2 cellular contexts compared by ENCODE assay signal in genomic region chr14:102645746-102646440, GRCh38.
TF ChIP-seq lines count a peak whose summit lies in the region.

No MANE protein-coding gene starts in this region.

TF ChIP-seq in GM23338, 12 proteins besides CTCF, POLR2A, EP300 and RAD21 (continued from another document):
- no peak for TF ChIP-seq ZNF462 (CRISPR knock-in tag; IDR thresholded peaks at IDR 0.05)
- no peak for TF ChIP-seq EZH2 (IDR thresholded peaks at IDR 0.05; ENCODE audit: low read depth, unreplicated experiment)
- no peak for TF ChIP-seq ZNF114 (CRISPR knock-in tag; IDR thresholded peaks at IDR 0.05)
- TF ChIP-seq EZH2phosphoT487 (IDR thresholded peaks at IDR 0.05; ENCODE audit: unreplicated experiment): no peak
- TF ChIP-seq ZNF331 (CRISPR knock-in tag; IDR thresholded peaks at IDR 0.05; ENCODE audit: low read depth): no peak
- TF ChIP-seq CREB1 (CRISPR knock-in tag; IDR thresholded peaks at IDR 0.05; ENCODE audit: low read depth): no peak
- TF ChIP-seq STAT1 (IDR thresholded peaks at IDR 0.05; ENCODE audit: unreplicated experiment): no peak
- TF ChIP-seq NANOG (IDR thresholded peaks at IDR 0.05; ENCODE audit: borderline replicate concordance): no peak
- TF ChIP-seq ETS1 (IDR thresholded peaks at IDR 0.05): no peak
- TF ChIP-seq REST (IDR thresholded peaks at IDR 0.05; ENCODE audit: unreplicated experiment): no peak
- TF ChIP-seq POLR2AphosphoS5 (IDR thresholded peaks at IDR 0.05; ENCODE audit: low read depth): no peak

TF ChIP-seq in K562, 482 proteins besides CTCF, POLR2A, EP300 and RAD21 (continued from another document and continues in another):
- TF ChIP-seq ID3 (CRISPR knock-in tag; IDR thresholded peaks at IDR 0.05) (no peak), ID3 (tag; IDR thresholded peaks at IDR 0.05) (peak; percentile 52; the same call in 1 of the 2 replicates), NUFIP1 (IDR thresholded peaks at IDR 0.05; ENCODE audit: partially characterized antibody) (no peak), ARNT (IDR thresholded peaks at IDR 0.05) (peak in 1 of 2 experiments; percentile 72; a peak in 2 of 4 replicates), ZKSCAN8 (CRISPR knock-in tag; IDR thresholded peaks at IDR 0.05) (peak; percentile 51; the same call in 1 of the 2 replicates), KDM2B (CRISPR knock-in tag; IDR thresholded peaks at IDR 0.05) (no peak), RNF2 (IDR thresholded peaks at IDR 0.05) (peak; percentile 65), SOX6 (IDR thresholded peaks at IDR 0.05) (peak; percentile 71; the same call in 1 of the 2 replicates), MEF2D (tag; conservative IDR thresholded peaks at IDR 0.05; ENCODE audit: low read depth) (no peak), NCOA2 (IDR thresholded peaks at IDR 0.05; ENCODE audit: partially characterized antibody in 2 of 2) (peak; percentile 32 to 40), STAT6 (CRISPR knock-in tag; IDR thresholded peaks at IDR 0.05) (no peak), FOXK2 (conservative IDR thresholded peaks at IDR 0.05 in 1 of 2, IDR thresholded peaks at IDR 0.05 in 1 of 2; ENCODE audit: low read depth in 2 of 2) (0 out of 4 replicates have a peak, but pooled peaks of 1 of the 2 experiments have one; percentile 47), NR2F6 (CRISPR knock-in tag; IDR thresholded peaks at IDR 0.05) (no peak), GATA2 (CRISPR knock-in tag; IDR thresholded peaks at IDR 0.05) (peak; percentile 43; the same call in 1 of the 2 replicates), CHAMP1 (IDR thresholded peaks at IDR 0.05) (0 out of 2 replicates have a peak, but pooled peaks have one; percentile 12), KDM1A (IDR thresholded peaks at IDR 0.05) (peak in 1 of 2 experiments; percentile 32; a peak in 2 of 4 replicates), TRIM24 (IDR thresholded peaks at IDR 0.05) (peak in 1 of 2 experiments; percentile 61; a peak in 2 of 4 replicates), ATF1 (CRISPR knock-in tag; IDR thresholded peaks at IDR 0.05) (no peak), ATF1 (tag; IDR thresholded peaks at IDR 0.05) (peak; percentile 46; the same call in 1 of the 2 replicates), SMARCA4 (IDR thresholded peaks at IDR 0.05) (peak; percentile 77), SETDB1 (IDR thresholded peaks at IDR 0.05; ENCODE audit: low read length) (no peak), TCF3 (CRISPR knock-in tag; IDR thresholded peaks at IDR 0.05) (peak; percentile 92), STAT5A (IDR thresholded peaks at IDR 0.05; ENCODE audit: borderline replicate concordance, low read length) (peak; percentile 54; the same call in 1 of the 2 replicates), UBTF (IDR thresholded peaks at IDR 0.05; ENCODE audit: borderline replicate concordance in 1 of 2, low read depth in 2 of 2, low read length in 2 of 2) (0 out of 4 replicates have a peak, but pooled peaks of 1 of the 2 experiments have one; percentile 34), NFIC (IDR thresholded peaks at IDR 0.05) (peak; percentile 56), ARID1B (IDR thresholded peaks at IDR 0.05) (peak; percentile 90), TBL1XR1 (IDR thresholded peaks at IDR 0.05; ENCODE audit: low read length in 2 of 2) (peak in 1 of 2 experiments; percentile 53; a peak in 1 of 4 replicates), TEAD4 (IDR thresholded peaks at IDR 0.05; ENCODE audit: low read length) (peak; percentile 81), TEAD4 (CRISPR knock-in tag; IDR thresholded peaks at IDR 0.05; ENCODE audit: borderline replicate concordance) (no peak), ZMIZ1 (IDR thresholded peaks at IDR 0.05; ENCODE audit: low read depth in 2 of 2, low read length in 2 of 2) (no peak), TAF9B (IDR thresholded peaks at IDR 0.05; ENCODE audit: partially characterized antibody) (peak; percentile 59), MNT (conservative IDR thresholded peaks at IDR 0.05) (0 out of 4 replicates have a peak, but pooled peaks of 1 of the 2 experiments have one; percentile 18), HDAC6 (IDR thresholded peaks at IDR 0.05; ENCODE audit: low read depth, low read length) (no peak), KLF16 (IDR thresholded peaks at IDR 0.05) (peak; percentile 69), HMBOX1 (IDR thresholded peaks at IDR 0.05) (peak; percentile 85), ATF7 (IDR thresholded peaks at IDR 0.05) (peak; percentile 69; the same call in 1 of the 2 replicates), ZNF592 (IDR thresholded peaks at IDR 0.05) (peak; percentile 36; the same call in 1 of the 2 replicates), HDAC2 (IDR thresholded peaks at IDR 0.05) (peak; percentile 47; the same call in 1 of the 2 replicates), TAL1 (IDR thresholded peaks at IDR 0.05) (peak; percentile 83), NCOA1 (IDR thresholded peaks at IDR 0.05; ENCODE audit: low read depth) (peak; percentile 46; the same call in 1 of the 2 replicates), NR1H2 (CRISPR knock-in tag; IDR thresholded peaks at IDR 0.05) (no peak), CTBP1 (IDR thresholded peaks at IDR 0.05; ENCODE audit: borderline replicate concordance) (peak; percentile 67)
